ENCODE assay signal across 1 cellular context in genomic region chr1:54406339-54407181, GRCh38.
TF ChIP-seq lines count a peak whose summit lies in the region.

TSS of gene SSBP3 (minus strand) at chr1:54406394.

TF ChIP-seq in K562, 482 proteins besides CTCF, POLR2A, EP300 and RAD21 (continued from another document and continues in another):
- TF ChIP-seq THRA (IDR thresholded peaks at IDR 0.05) (no peak), NBN (IDR thresholded peaks at IDR 0.05; ENCODE audit: low read depth) (no peak), MCM3 (IDR thresholded peaks at IDR 0.05) (no peak), DMBX1 (CRISPR knock-in tag; IDR thresholded peaks at IDR 0.05; ENCODE audit: borderline replicate concordance) (peak; percentile 58; the same call in 1 of the 2 replicates), XRCC4 (IDR thresholded peaks at IDR 0.05; ENCODE audit: extremely low read depth, insufficient read depth, insufficient read length) (no peak), ZNF12 (CRISPR knock-in tag; IDR thresholded peaks at IDR 0.05) (peak; percentile 68; the same call in 1 of the 2 replicates), RFX7 (CRISPR knock-in tag; IDR thresholded peaks at IDR 0.05) (no peak), ZNF398 (CRISPR knock-in tag; IDR thresholded peaks at IDR 0.05) (no peak), PURB (CRISPR knock-in tag; IDR thresholded peaks at IDR 0.05; ENCODE audit: low read depth) (no peak), PBX2 (CRISPR knock-in tag; IDR thresholded peaks at IDR 0.05; ENCODE audit: low read depth) (peak; percentile 76), PBX2 (tag; conservative IDR thresholded peaks at IDR 0.05; ENCODE audit: low read depth) (no peak), RCOR1 (IDR thresholded peaks at IDR 0.05; ENCODE audit: borderline replicate concordance in 1 of 2, low read depth in 2 of 2, low read length in 2 of 2) (0 out of 4 replicates have a peak, but pooled peaks of 1 of the 2 experiments have one; percentile 30), FOXK1 (CRISPR knock-in tag; IDR thresholded peaks at IDR 0.05; ENCODE audit: borderline replicate concordance) (no peak), CHD4 (IDR thresholded peaks at IDR 0.05; ENCODE audit: insufficient read depth, insufficient replicate concordance, low read depth, low read length, poor library complexity, severe bottlenecking) (peak; percentile 33), HSF4 (CRISPR knock-in tag; IDR thresholded peaks at IDR 0.05; ENCODE audit: borderline replicate concordance) (no peak), PHF21A (IDR thresholded peaks at IDR 0.05; ENCODE audit: borderline replicate concordance, low read depth) (no peak), SMAD4 (CRISPR knock-in tag; conservative IDR thresholded peaks at IDR 0.05) (peak; percentile 89), MAFF (IDR thresholded peaks at IDR 0.05; ENCODE audit: low read length) (no peak), NEUROD1 (IDR thresholded peaks at IDR 0.05; ENCODE audit: borderline replicate concordance, low read depth, low read length, partially characterized antibody) (no peak), HES1 (IDR thresholded peaks at IDR 0.05; ENCODE audit: low read depth) (no peak), SETDB1 (IDR thresholded peaks at IDR 0.05; ENCODE audit: low read length) (no peak), BRD9 (IDR thresholded peaks at IDR 0.05; ENCODE audit: low read depth, partially characterized antibody) (no peak), CSDE1 (IDR thresholded peaks at IDR 0.05) (no peak), ZBTB11 (CRISPR knock-in tag; IDR thresholded peaks at IDR 0.05) (no peak), MCM2 (IDR thresholded peaks at IDR 0.05; ENCODE audit: low read depth) (no peak), KDM4B (IDR thresholded peaks at IDR 0.05; ENCODE audit: borderline replicate concordance in 2 of 2, low read depth in 1 of 2) (peak in 1 of 2 experiments; percentile 70; a peak in 1 of 4 replicates), RBM39 (optimal IDR thresholded peaks at IDR 0.05; ENCODE audit: low read depth, low read length) (no peak), CREM (IDR thresholded peaks at IDR 0.05; ENCODE audit: low read depth) (peak; percentile 69), HCFC1 (IDR thresholded peaks at IDR 0.05; ENCODE audit: low read depth, low read length) (no peak), KAT2B (IDR thresholded peaks at IDR 0.05; ENCODE audit: low read depth, low read length) (no peak), ZNF589 (CRISPR knock-in tag; IDR thresholded peaks at IDR 0.05; ENCODE audit: low read depth) (0 out of 2 replicates have a peak, but pooled peaks have one; percentile 6), BACH1 (tag; IDR thresholded peaks at IDR 0.05) (no peak), SPI1 (IDR thresholded peaks at IDR 0.05; ENCODE audit: borderline replicate concordance, low read depth, low read length) (no peak), PCBP1 (IDR thresholded peaks at IDR 0.05; ENCODE audit: low read depth, low read length, poor library complexity, severe bottlenecking) (peak; percentile 68), ZNF239 (CRISPR knock-in tag; IDR thresholded peaks at IDR 0.05) (no peak), THRB (CRISPR knock-in tag; conservative IDR thresholded peaks at IDR 0.05) (no peak), TOE1 (IDR thresholded peaks at IDR 0.05; ENCODE audit: borderline replicate concordance) (no peak), TOE1 (CRISPR knock-in tag; IDR thresholded peaks at IDR 0.05; ENCODE audit: borderline replicate concordance, low read depth) (no peak)
- TF ChIP-seq, protein P1, sequence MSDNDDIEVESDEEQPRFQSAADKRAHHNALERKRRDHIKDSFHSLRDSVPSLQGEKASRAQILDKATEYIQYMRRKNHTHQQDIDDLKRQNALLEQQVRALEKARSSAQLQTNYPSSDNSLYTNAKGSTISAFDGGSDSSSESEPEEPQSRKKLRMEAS (CRISPR knock-in tag; IDR thresholded peaks at IDR 0.05): peak; percentile 34; the same call in 1 of the 2 replicates
- TF ChIP-seq, protein P2, sequence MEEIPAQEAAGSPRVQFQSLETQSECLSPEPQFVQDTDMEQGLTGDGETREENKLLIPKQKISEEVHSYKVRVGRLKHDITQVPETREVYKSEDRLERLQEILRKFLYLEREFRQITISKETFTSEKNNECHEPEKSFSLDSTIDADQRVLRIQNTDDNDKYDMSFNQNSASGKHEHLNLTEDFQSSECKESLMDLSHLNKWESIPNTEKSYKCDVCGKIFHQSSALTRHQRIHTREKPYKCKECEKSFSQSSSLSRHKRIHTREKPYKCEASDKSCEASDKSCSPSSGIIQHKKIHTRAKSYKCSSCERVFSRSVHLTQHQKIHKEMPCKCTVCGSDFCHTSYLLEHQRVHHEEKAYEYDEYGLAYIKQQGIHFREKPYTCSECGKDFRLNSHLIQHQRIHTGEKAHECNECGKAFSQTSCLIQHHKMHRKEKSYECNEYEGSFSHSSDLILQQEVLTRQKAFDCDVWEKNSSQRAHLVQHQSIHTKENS (CRISPR knock-in tag; IDR thresholded peaks at IDR 0.05): no peak
- TF ChIP-seq, protein P3, sequence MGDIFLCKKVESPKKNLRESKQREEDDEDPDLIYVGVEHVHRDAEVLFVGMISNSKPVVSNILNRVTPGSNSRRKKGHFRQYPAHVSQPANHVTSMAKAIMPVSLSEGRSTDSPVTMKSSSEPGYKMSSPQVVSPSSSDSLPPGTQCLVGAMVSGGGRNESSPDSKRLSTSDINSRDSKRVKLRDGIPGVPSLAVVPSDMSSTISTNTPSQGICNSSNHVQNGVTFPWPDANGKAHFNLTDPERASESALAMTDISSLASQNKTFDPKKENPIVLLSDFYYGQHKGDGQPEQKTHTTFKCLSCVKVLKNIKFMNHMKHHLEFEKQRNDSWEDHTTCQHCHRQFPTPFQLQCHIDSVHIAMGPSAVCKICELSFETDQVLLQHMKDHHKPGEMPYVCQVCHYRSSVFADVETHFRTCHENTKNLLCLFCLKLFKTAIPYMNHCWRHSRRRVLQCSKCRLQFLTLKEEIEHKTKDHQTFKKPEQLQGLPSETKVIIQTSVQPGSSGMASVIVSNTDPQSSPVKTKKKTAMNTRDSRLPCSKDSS (IDR thresholded peaks at IDR 0.05; ENCODE audit: low read depth, partially characterized antibody): no peak
- TF ChIP-seq, protein P4, sequence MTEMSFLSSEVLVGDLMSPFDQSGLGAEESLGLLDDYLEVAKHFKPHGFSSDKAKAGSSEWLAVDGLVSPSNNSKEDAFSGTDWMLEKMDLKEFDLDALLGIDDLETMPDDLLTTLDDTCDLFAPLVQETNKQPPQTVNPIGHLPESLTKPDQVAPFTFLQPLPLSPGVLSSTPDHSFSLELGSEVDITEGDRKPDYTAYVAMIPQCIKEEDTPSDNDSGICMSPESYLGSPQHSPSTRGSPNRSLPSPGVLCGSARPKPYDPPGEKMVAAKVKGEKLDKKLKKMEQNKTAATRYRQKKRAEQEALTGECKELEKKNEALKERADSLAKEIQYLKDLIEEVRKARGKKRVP (CRISPR knock-in tag; IDR thresholded peaks at IDR 0.05): 0 out of 2 replicates have a peak, but pooled peaks have one; percentile 36
- TF ChIP-seq, protein P5, sequence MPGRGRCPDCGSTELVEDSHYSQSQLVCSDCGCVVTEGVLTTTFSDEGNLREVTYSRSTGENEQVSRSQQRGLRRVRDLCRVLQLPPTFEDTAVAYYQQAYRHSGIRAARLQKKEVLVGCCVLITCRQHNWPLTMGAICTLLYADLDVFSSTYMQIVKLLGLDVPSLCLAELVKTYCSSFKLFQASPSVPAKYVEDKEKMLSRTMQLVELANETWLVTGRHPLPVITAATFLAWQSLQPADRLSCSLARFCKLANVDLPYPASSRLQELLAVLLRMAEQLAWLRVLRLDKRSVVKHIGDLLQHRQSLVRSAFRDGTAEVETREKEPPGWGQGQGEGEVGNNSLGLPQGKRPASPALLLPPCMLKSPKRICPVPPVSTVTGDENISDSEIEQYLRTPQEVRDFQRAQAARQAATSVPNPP (IDR thresholded peaks at IDR 0.05; ENCODE audit: borderline replicate concordance, insufficient read depth, insufficient read length): no peak
- TF ChIP-seq, protein P6, sequence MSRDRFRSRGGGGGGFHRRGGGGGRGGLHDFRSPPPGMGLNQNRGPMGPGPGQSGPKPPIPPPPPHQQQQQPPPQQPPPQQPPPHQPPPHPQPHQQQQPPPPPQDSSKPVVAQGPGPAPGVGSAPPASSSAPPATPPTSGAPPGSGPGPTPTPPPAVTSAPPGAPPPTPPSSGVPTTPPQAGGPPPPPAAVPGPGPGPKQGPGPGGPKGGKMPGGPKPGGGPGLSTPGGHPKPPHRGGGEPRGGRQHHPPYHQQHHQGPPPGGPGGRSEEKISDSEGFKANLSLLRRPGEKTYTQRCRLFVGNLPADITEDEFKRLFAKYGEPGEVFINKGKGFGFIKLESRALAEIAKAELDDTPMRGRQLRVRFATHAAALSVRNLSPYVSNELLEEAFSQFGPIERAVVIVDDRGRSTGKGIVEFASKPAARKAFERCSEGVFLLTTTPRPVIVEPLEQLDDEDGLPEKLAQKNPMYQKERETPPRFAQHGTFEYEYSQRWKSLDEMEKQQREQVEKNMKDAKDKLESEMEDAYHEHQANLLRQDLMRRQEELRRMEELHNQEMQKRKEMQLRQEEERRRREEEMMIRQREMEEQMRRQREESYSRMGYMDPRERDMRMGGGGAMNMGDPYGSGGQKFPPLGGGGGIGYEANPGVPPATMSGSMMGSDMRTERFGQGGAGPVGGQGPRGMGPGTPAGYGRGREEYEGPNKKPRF (IDR thresholded peaks at IDR 0.05; ENCODE audit: low read depth, low read length): no peak
